ENCODE assay signal across 7 cellular contexts in genomic region chr19:44889830-44890365, GRCh38. TPM values are rescaled to one million over a fixed set of nuclear protein-coding genes. Genes with fewer than 3 reads are reported as not detected.
A peak's percentile ranks its signal among the peaks of the same experiment; 100 is the strongest.
DNase-seq lines count a peak whose midpoint lies in the region; ATAC-seq and TF ChIP-seq lines count a peak whose summit lies in the region.

No MANE protein-coding gene starts in this region.

- peaks cover 4% of the 10 kb centered on the region for H3K27me3 Mint-ChIP-seq in activated naive CD8-positive, alpha-beta T cell treated with anti-CD3 and anti-CD28 coated beads, Interleukin-2, amount 50 U/mL, for 24 hours
- H3K27me3 Mint-ChIP-seq in immature natural killer cell (ENCODE audit: low read depth in 3 of 3), result peaks cover 5 to 12% (median 7%) of the 10 kb centered on the region in 3 donors

- WGBS in IMR-90 (ENCODE audit: extremely low coverage in 2 of 2, insufficient read length in 1 of 2), 2 experiments, result 52% methylated on average over 11 of the region's 17 CpGs; no CpG with 5 or more reads in 1 of the 2 experiments
- 52 to 56% (median 54%) methylated on average over 17 of the region's 17 CpGs for WGBS in stomach, 5 donors

- H3K4me3 ChIP-seq in IMR-90 (ENCODE audit: insufficient read depth, low read depth, low read length) (peak overlapping the region; percentile 49), stomach (peak overlapping the region; percentile 47 to 95 (median 52))

- intact Hi-C loops in IMR-90 (cut with micrococcal nuclease), result loop anchor here (2.0 kb wide), 1 partner anchor 43 kb away; the partner anchor contains the start of gene NECTIN2
- intact Hi-C loops in stomach (cut with DNase I; ENCODE audit: low total_unique reads), result no loop called here

- TF ChIP-seq POLR2A in IMR-90 (IDR thresholded peaks at IDR 0.05; ENCODE audit: low read depth, low read length) (no peak), stomach (IDR thresholded peaks at IDR 0.05) (no peak)

- BruUV-seq in IMR-90 (replicated peaks; lab: Mats Ljungman, UMichigan), result no TSS peak

- H3K4ac ChIP-seq in IMR-90 (ENCODE audit: low read depth, low read length), result peak overlapping the region; percentile 81

- no peaks in the 10 kb centered on the region for H3K27me3 ChIP-seq in IMR-90 (ENCODE audit: control insufficient read depth, insufficient read depth, low read length)
- no peaks in the 10 kb centered on the region for H3K27me3 ChIP-seq in stomach

- no peak for ATAC-seq in IMR-90 (ENCODE audit: low read depth)
- ATAC-seq in activated naive CD8-positive, alpha-beta T cell treated with anti-CD3 and anti-CD28 coated beads, Interleukin-2, amount 50 U/mL, for 24 hours, result no peak

- H3K36me3 Mint-ChIP-seq in activated naive CD8-positive, alpha-beta T cell treated with anti-CD3 and anti-CD28 coated beads, Interleukin-2, amount 50 U/mL, for 24 hours (ENCODE audit: low read depth), result peaks cover 33% of the 10 kb centered on the region
- peaks cover 0 to 11% (median 2%) of the 10 kb centered on the region in 3 donors for H3K36me3 Mint-ChIP-seq in immature natural killer cell

- peak overlapping the region; percentile 37; the same call in 1 of the 2 replicates for H3K27ac ChIP-seq in IMR-90 (ENCODE audit: insufficient read depth, low read length)
- H3K27ac ChIP-seq in stomach, result peak overlapping the region in 4 of 5 donors; percentile 93 to 96 (median 94)

- no peak for TF ChIP-seq EP300 in stomach (IDR thresholded peaks at IDR 0.05)

- H2AK5ac ChIP-seq in IMR-90 (ENCODE audit: low read depth, low read length), result peak overlapping the region; percentile 51; the same call in 1 of the 2 replicates

- peaks cover 4% of the 10 kb centered on the region for H3K9me3 Mint-ChIP-seq in activated naive CD8-positive, alpha-beta T cell treated with anti-CD3 and anti-CD28 coated beads, Interleukin-2, amount 50 U/mL, for 24 hours
- no peaks in the 10 kb centered on the region for H3K9me3 Mint-ChIP-seq in immature natural killer cell

- H4K5ac ChIP-seq in IMR-90 (ENCODE audit: low read depth, low read length), result no peak overlapping the region

- TF ChIP-seq CTCF in IMR-90 (conservative IDR thresholded peaks at IDR 0.05; ENCODE audit: low read depth, low read length), result no peak
- no peak for TF ChIP-seq CTCF in stomach (IDR thresholded peaks at IDR 0.05)
- no peak for TF ChIP-seq CTCF in GM20000 (IDR thresholded peaks at IDR 0.05; ENCODE audit: extremely low read depth, missing control alignments)

- TF ChIP-seq RAD21 in IMR-90 (IDR thresholded peaks at IDR 0.05; ENCODE audit: low read length), result no peak

- DNase-seq in IMR-90, result no peak
- DNase-seq in activated naive CD8-positive, alpha-beta T cell treated with anti-CD3 and anti-CD28 coated beads, Interleukin-2, amount 50 U/mL, for 24 hours, result no peak
- no peak for DNase-seq in immature natural killer cell
- no peak for DNase-seq in stomach
- no peak for DNase-seq in amygdala (lab: John Stamatoyannopoulos, UW)
- DNase-seq in ecto neural progenitor cell (ENCODE audit: low spot score), result no peak
- no peak for DNase-seq in GM20000 (ENCODE audit: low spot score)

- H3K14ac ChIP-seq in IMR-90 (replicated peaks; ENCODE audit: low read depth, low read length), result peak overlapping the region; percentile 89

- H3K36me3 ChIP-seq in IMR-90 (ENCODE audit: control insufficient read depth, insufficient read depth, low read length) (peaks cover 39% of the 10 kb centered on the region), stomach (peaks cover 44 to 66% (median 65%) of the 10 kb centered on the region in 4 donors)

- no peaks in the 10 kb centered on the region for H3K9me3 ChIP-seq in IMR-90 (ENCODE audit: control insufficient read depth, insufficient read depth, low read length)
- H3K9me3 ChIP-seq in stomach, result no peaks in the 10 kb centered on the region

- H2BK120ac ChIP-seq in IMR-90 (ENCODE audit: low read depth, low read length), result no peak overlapping the region; the same call in 1 of the 2 replicates

- H3K9me1 ChIP-seq in IMR-90 (ENCODE audit: insufficient read depth, low read length), result peaks cover 7% of the 10 kb centered on the region

- peak overlapping the region; percentile 17; the same call in 1 of the 2 replicates for H3K9ac ChIP-seq in IMR-90 (ENCODE audit: low read depth, low read length)

- POLR2A ChIA-PET in IMR-90 (lab: Charles Lee; ENCODE audit: unreplicated experiment), result no interaction called here

- H2BK5ac ChIP-seq in IMR-90 (ENCODE audit: low read depth, low read length, poor library complexity, severe bottlenecking), result no peak overlapping the region

- no peak overlapping the region for H2BK20ac ChIP-seq in IMR-90 (ENCODE audit: low read depth, low read length)

- dilution Hi-C loops in IMR-90 (cut with HindIII; ENCODE audit: low sequenced_read_pairs, unreplicated experiment), result no loop called here

- H3K56ac ChIP-seq in IMR-90 (ENCODE audit: extremely low read depth, insufficient read depth, low read length), result peak overlapping the region; percentile 74

- H3K23ac ChIP-seq in IMR-90 (ENCODE audit: low read depth, low read length), result 0 out of 2 replicates have a peak overlapping the region, but pooled peaks have one; percentile 32

- H2BK15ac ChIP-seq in IMR-90 (ENCODE audit: low read depth, low read length), result no peak overlapping the region

- in situ Hi-C loops in IMR-90 (cut with MboI; ENCODE audit: low sequenced_read_pairs), result no loop called here

- peak overlapping the region; percentile 42; the same call in 1 of the 2 replicates for H4K91ac ChIP-seq in IMR-90 (ENCODE audit: insufficient read depth, low read depth, low read length)

- peak overlapping the region; percentile 45 to 94 for H4K8ac ChIP-seq in IMR-90 (ENCODE audit: low read depth in 2 of 2, low read length in 2 of 2)

- no peak overlapping the region for H3K18ac ChIP-seq in IMR-90 (ENCODE audit: low read depth, low read length)

- peaks cover 13 to 34% of the 10 kb centered on the region in 2 experiments for H3K79me1 ChIP-seq in IMR-90 (ENCODE audit: low read depth in 1 of 2, low read length in 2 of 2)

- peak overlapping the region; percentile 83 for H3K4me3 Mint-ChIP-seq in activated naive CD8-positive, alpha-beta T cell treated with anti-CD3 and anti-CD28 coated beads, Interleukin-2, amount 50 U/mL, for 24 hours
- peak overlapping the region; percentile 84 to 91 (median 89) for H3K4me3 Mint-ChIP-seq in immature natural killer cell

- peak overlapping the region; percentile 91 for H2AFZ ChIP-seq in IMR-90 (replicated peaks; ENCODE audit: low read length, poor library complexity)

- H3K27ac Mint-ChIP-seq in activated naive CD8-positive, alpha-beta T cell treated with anti-CD3 and anti-CD28 coated beads, Interleukin-2, amount 50 U/mL, for 24 hours, result peak overlapping the region; percentile 95
- H3K27ac Mint-ChIP-seq in immature natural killer cell, result peak overlapping the region; percentile 85 to 97 (median 93)

- peaks cover 10% of the 10 kb centered on the region; the same call in 1 of the 2 replicates for H4K20me1 ChIP-seq in IMR-90 (ENCODE audit: insufficient read depth, low read length)

- H3K4me2 ChIP-seq in IMR-90 (ENCODE audit: low read depth, low read length), result peak overlapping the region; percentile 81

- CTCF ChIA-PET in IMR-90 (lab: Yijun Ruan, JAX), result interaction anchor here (1.1 kb wide), 1 partner anchor 35 kb away, joined by 3 read pairs; no protein-coding TSS in a partner anchor

- peaks cover 4% of the 10 kb centered on the region for H3K4me1 ChIP-seq in IMR-90 (ENCODE audit: control insufficient read depth, insufficient read depth, low read length)
- peaks cover 20 to 37% (median 27%) of the 10 kb centered on the region in 4 donors for H3K4me1 ChIP-seq in stomach

- H2AK9ac ChIP-seq in IMR-90 (replicated peaks; ENCODE audit: low read depth, low read length, poor library complexity), result peak overlapping the region; percentile 87

- peaks cover 34% of the 10 kb centered on the region for H3K4me1 Mint-ChIP-seq in activated naive CD8-positive, alpha-beta T cell treated with anti-CD3 and anti-CD28 coated beads, Interleukin-2, amount 50 U/mL, for 24 hours
- H3K4me1 Mint-ChIP-seq in immature natural killer cell, result peaks cover 29 to 33% of the 10 kb centered on the region in 2 donors

RNA-seq across cellular contexts. Expression of gene TOMM40, which starts 1.2 kb away (rescaled TPM):
- total RNA-seq in IMR-90 (2012; rRNA removed) (51.4 and 54.8 TPM in 2 replicates), stomach (100 to 1,000 TPM in 1 of 5 donors, 10 to 100 TPM in 3, 1 to 10 TPM in 1; 7.1 to 100 (median 24.6) TPM)
- polyA plus RNA-seq in IMR-90 (2012; rRNA removed) (62.6 and 71.9 TPM in 2 replicates), immature natural killer cell (10 to 100 TPM; 15.5 to 39.7 (median 25.6) TPM), stomach (10 to 100 TPM; 22.5 to 46.8 (median 31.5) TPM)
- 33.4 and 81.9 TPM in 2 replicates for polyA plus RNA-seq in IMR-90 (2012; cell fraction: cytosol; rRNA removed)
- polyA plus RNA-seq in IMR-90 (2012; cell fraction: nucleus; rRNA removed; ENCODE audit: low replicate concordance), result 31.9 and 65.2 TPM in 2 replicates

RNA-seq across cellular contexts. Expression of gene APOE, which starts 15.7 kb away (rescaled TPM):
- total RNA-seq in IMR-90 (2012; rRNA removed) (0.18 TPM in 1 of 2 replicates, not detected in the other), stomach (100 to 1,000 TPM in 3 of 5 donors, 10 to 100 TPM in 2; 13.4 to 485 (median 235) TPM)
- polyA plus RNA-seq in IMR-90 (2012; rRNA removed) (2.0 and 2.5 TPM in 2 replicates), immature natural killer cell (not detected), stomach (100 to 1,000 TPM in 1 of 3 donors, 10 to 100 TPM in 2; 35.1 to 166 (median 72.2) TPM)
- polyA plus RNA-seq in IMR-90 (2012; cell fraction: cytosol; rRNA removed), result 5.1 and 12.1 TPM in 2 replicates
- 6.2 and 7.9 TPM in 2 replicates for polyA plus RNA-seq in IMR-90 (2012; cell fraction: nucleus; rRNA removed; ENCODE audit: low replicate concordance)

RNA-seq across cellular contexts. Expression of gene APOC1, which starts 24.5 kb away (rescaled TPM):
- total RNA-seq in IMR-90 (2012; rRNA removed), result not detected in 2 replicates
- 1.1 and 1.4 TPM in 2 replicates for polyA plus RNA-seq in IMR-90 (2012; rRNA removed)
- 1.8 and 2.4 TPM in 2 replicates for polyA plus RNA-seq in IMR-90 (2012; cell fraction: cytosol; rRNA removed)
- 0.34 TPM in 1 of 2 replicates, not detected in the other for polyA plus RNA-seq in IMR-90 (2012; cell fraction: nucleus; rRNA removed; ENCODE audit: low replicate concordance)
- polyA plus RNA-seq in immature natural killer cell, result under 1 TPM in 1 of 3 donors, not detected in 2; 0.47 TPM
- 10 to 100 TPM in 1 of 5 donors, 1 to 10 TPM in 2, not detected in 2; 5.4 to 70.6 (median 5.7) TPM for total RNA-seq in stomach
- polyA plus RNA-seq in stomach, result 10 to 100 TPM; 13.3 to 68.3 (median 21.9) TPM

RNA-seq across cellular contexts. Expression of gene NECTIN2, which starts 43.8 kb away (rescaled TPM):
- 77.8 and 78.0 TPM in 2 replicates for total RNA-seq in IMR-90 (2012; rRNA removed)
- polyA plus RNA-seq in IMR-90 (2012; rRNA removed), result 169 and 170 TPM in 2 replicates
- 191 and 192 TPM in 2 replicates for polyA plus RNA-seq in IMR-90 (2012; cell fraction: cytosol; rRNA removed)
- polyA plus RNA-seq in IMR-90 (2012; cell fraction: nucleus; rRNA removed; ENCODE audit: low replicate concordance), result 109 and 133 TPM in 2 replicates
- polyA plus RNA-seq in immature natural killer cell, result under 1 TPM in 2 of 3 donors, not detected in 1; 0.09 to 0.34 TPM
- total RNA-seq in stomach, result 100 to 1,000 TPM in 3 of 5 donors, 10 to 100 TPM in 1, 1 to 10 TPM in 1; 1.8 to 160 (median 101) TPM
- polyA plus RNA-seq in stomach, result 10 to 100 TPM; 44.0 to 90.6 (median 47.2) TPM

RNA-seq across cellular contexts. Expression of gene APOC4, which starts 52.1 kb away (rescaled TPM):
- total RNA-seq in IMR-90 (2012; rRNA removed), result not detected in 2 replicates
- not detected in 2 replicates for polyA plus RNA-seq in IMR-90 (2012; rRNA removed)
- not detected in 2 replicates for polyA plus RNA-seq in IMR-90 (2012; cell fraction: cytosol; rRNA removed)
- not detected in 2 replicates for polyA plus RNA-seq in IMR-90 (2012; cell fraction: nucleus; rRNA removed; ENCODE audit: low replicate concordance)
- polyA plus RNA-seq in immature natural killer cell, result not detected
- total RNA-seq in stomach, result not detected
- polyA plus RNA-seq in stomach, result under 1 TPM in 1 of 3 donors, not detected in 2; 0.33 TPM

Comparison
In these comparisons a context has a peak if more than half of its experiments do, and no peak if none do; other contexts are left out.
1. RNA of gene APOC1, which starts 24.5 kb away (polyA plus RNA-seq): 13.3 to 68.3 TPM in stomach; 0.34 to 2.4 TPM in IMR-90 and 0.47 TPM in immature natural killer cell; every median in the first group is over 4 times any median in the second.